In the genomic region with DNA sequence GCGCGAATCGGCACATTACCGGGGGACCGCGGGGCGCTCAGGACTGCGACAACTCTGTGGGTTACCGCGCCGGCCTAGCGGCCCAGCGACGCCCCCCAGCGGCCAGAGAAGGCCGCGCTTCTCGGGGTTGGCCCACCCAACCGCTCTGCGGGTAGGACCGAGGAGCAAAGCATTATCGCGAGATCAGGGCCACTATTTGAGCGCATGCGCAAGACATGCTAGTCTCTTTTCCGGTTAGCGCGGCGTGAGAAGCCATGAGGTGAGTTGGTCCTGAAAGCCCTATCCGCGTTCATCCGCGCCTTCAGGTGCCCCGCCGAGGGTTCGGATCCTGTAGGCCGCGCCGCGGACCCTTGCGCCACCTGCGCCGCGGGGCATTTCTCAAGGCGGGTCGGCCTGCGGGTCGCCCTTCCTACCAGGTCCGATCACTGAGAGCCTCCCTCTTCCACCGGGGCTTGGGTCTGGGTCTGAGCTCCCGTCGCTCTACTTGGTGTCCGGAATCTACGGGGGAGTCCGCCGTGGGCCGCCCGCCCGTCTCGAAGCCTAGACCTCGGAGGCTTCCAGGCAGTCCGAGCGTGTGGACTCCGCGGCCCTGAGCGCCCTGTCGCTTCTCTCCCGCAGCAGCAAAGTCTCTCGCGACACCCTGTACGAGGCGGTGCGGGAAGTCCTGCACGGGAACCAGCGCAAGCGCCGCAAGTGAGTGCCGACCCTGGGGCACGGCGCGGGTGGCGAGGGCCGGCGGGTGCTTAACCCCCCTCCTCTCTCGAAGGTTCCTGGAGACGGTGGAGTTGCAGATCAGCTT, we compare ENCODE assay signal across 1 cellular context.
TF ChIP-seq lines count a peak whose summit lies in the region.

Gene RPL10A, plus strand, starts transcription at position 221 of the 799 bp plus-strand sequence. Its CDS starts 34 bp downstream, at position 255.

TF ChIP-seq in K562, 482 proteins besides CTCF, POLR2A, EP300 and RAD21 (continued from another document and continues in another):
- peak; percentile 27; the same call in 1 of the 2 replicates for TF ChIP-seq ZNF592 (IDR thresholded peaks at IDR 0.05)
- TF ChIP-seq TBL1XR1 (IDR thresholded peaks at IDR 0.05; ENCODE audit: low read length in 2 of 2) = 0 out of 4 replicates have a peak, but pooled peaks of 1 of the 2 experiments have one; percentile 42
- TF ChIP-seq RBM14 (IDR thresholded peaks at IDR 0.05; ENCODE audit: borderline replicate concordance, insufficient read depth, low read depth, low read length) = peak; percentile 99
- TF ChIP-seq U2AF1 (optimal IDR thresholded peaks at IDR 0.05; ENCODE audit: low read depth, low read length) = peak; percentile 88
- TF ChIP-seq ZNF644 (tag; IDR thresholded peaks at IDR 0.05; ENCODE audit: low read depth) = no peak
- TF ChIP-seq JUN (IDR thresholded peaks at IDR 0.05; ENCODE audit: borderline replicate concordance, low read depth, low read length) = peak; percentile 56; the same call in 1 of the 2 replicates
- peak; percentile 73; the same call in 1 of the 2 replicates for TF ChIP-seq JUN (CRISPR knock-in tag; IDR thresholded peaks at IDR 0.05; ENCODE audit: borderline replicate concordance)
- TF ChIP-seq BCOR (IDR thresholded peaks at IDR 0.05) = peak; percentile 55; the same call in 1 of the 2 replicates
- peak; percentile 96 for TF ChIP-seq SREBF2 (CRISPR knock-in tag; IDR thresholded peaks at IDR 0.05)
- TF ChIP-seq, protein P1, sequence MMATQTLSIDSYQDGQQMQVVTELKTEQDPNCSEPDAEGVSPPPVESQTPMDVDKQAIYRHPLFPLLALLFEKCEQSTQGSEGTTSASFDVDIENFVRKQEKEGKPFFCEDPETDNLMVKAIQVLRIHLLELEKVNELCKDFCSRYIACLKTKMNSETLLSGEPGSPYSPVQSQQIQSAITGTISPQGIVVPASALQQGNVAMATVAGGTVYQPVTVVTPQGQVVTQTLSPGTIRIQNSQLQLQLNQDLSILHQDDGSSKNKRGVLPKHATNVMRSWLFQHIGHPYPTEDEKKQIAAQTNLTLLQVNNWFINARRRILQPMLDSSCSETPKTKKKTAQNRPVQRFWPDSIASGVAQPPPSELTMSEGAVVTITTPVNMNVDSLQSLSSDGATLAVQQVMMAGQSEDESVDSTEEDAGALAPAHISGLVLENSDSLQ (IDR thresholded peaks at IDR 0.05) = no peak
- TF ChIP-seq POLR2H (tag; IDR thresholded peaks at IDR 0.05; ENCODE audit: low read depth) = peak; percentile 97
- TF ChIP-seq SMAD3 (CRISPR knock-in tag; conservative IDR thresholded peaks at IDR 0.05) = 0 out of 2 replicates have a peak, but pooled peaks have one; percentile 35
- peak; percentile 59; the same call in 1 of the 2 replicates for TF ChIP-seq TOE1 (IDR thresholded peaks at IDR 0.05; ENCODE audit: borderline replicate concordance)
- TF ChIP-seq TOE1 (CRISPR knock-in tag; IDR thresholded peaks at IDR 0.05; ENCODE audit: borderline replicate concordance, low read depth) = no peak
- TF ChIP-seq, protein P2, sequence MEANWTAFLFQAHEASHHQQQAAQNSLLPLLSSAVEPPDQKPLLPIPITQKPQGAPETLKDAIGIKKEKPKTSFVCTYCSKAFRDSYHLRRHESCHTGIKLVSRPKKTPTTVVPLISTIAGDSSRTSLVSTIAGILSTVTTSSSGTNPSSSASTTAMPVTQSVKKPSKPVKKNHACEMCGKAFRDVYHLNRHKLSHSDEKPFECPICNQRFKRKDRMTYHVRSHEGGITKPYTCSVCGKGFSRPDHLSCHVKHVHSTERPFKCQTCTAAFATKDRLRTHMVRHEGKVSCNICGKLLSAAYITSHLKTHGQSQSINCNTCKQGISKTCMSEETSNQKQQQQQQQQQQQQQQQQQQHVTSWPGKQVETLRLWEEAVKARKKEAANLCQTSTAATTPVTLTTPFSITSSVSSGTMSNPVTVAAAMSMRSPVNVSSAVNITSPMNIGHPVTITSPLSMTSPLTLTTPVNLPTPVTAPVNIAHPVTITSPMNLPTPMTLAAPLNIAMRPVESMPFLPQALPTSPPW (CRISPR knock-in tag; IDR thresholded peaks at IDR 0.05) = peak; percentile 84
- TF ChIP-seq GTF2A2 (tag; IDR thresholded peaks at IDR 0.05) = peak; percentile 94
- peak; percentile 62 for TF ChIP-seq ZBTB40 (IDR thresholded peaks at IDR 0.05)
- TF ChIP-seq ZBTB40 (CRISPR knock-in tag; IDR thresholded peaks at IDR 0.05) = peak; percentile 53; the same call in 1 of the 2 replicates
- TF ChIP-seq SMAD2 (IDR thresholded peaks at IDR 0.05; ENCODE audit: low read depth, low read length) = no peak
- TF ChIP-seq FOXK1 (CRISPR knock-in tag; IDR thresholded peaks at IDR 0.05; ENCODE audit: borderline replicate concordance) = peak; percentile 23; the same call in 1 of the 2 replicates
- TF ChIP-seq ETV6 (IDR thresholded peaks at IDR 0.05; ENCODE audit: borderline replicate concordance in 1 of 2, low read depth in 2 of 2, low read length in 1 of 2) = peak in 1 of 2 experiments; percentile 55; a peak in 1 of 4 replicates
- TF ChIP-seq ETV6 (CRISPR knock-in tag; IDR thresholded peaks at IDR 0.05; ENCODE audit: borderline replicate concordance) = 0 out of 2 replicates have a peak, but pooled peaks have one; percentile 21
- TF ChIP-seq GABPA (tag; conservative IDR thresholded peaks at IDR 0.05; ENCODE audit: low read depth) = peak; percentile 80
- TF ChIP-seq E2F6 (IDR thresholded peaks at IDR 0.05; ENCODE audit: borderline replicate concordance in 1 of 2, extremely low read depth in 1 of 2, insufficient read depth in 1 of 2, insufficient read length in 1 of 2, low read depth in 1 of 2, low read length in 1 of 2, poor library complexity in 1 of 2, severe bottlenecking in 1 of 2) = peak; percentile 77 to 88
- peak; percentile 60; the same call in 1 of the 2 replicates for TF ChIP-seq ELF4 (CRISPR knock-in tag; IDR thresholded peaks at IDR 0.05)
- TF ChIP-seq, protein P3, sequence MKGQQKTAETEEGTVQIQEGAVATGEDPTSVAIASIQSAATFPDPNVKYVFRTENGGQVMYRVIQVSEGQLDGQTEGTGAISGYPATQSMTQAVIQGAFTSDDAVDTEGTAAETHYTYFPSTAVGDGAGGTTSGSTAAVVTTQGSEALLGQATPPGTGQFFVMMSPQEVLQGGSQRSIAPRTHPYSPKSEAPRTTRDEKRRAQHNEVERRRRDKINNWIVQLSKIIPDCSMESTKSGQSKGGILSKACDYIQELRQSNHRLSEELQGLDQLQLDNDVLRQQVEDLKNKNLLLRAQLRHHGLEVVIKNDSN (CRISPR knock-in tag; IDR thresholded peaks at IDR 0.05) = peak; percentile 6; the same call in 1 of the 2 replicates
- peak; percentile 82 for TF ChIP-seq FIP1L1 (IDR thresholded peaks at IDR 0.05; ENCODE audit: low read depth, low read length, poor library complexity, severe bottlenecking)
- peak; percentile 97 for TF ChIP-seq RBFOX2 (IDR thresholded peaks at IDR 0.05; ENCODE audit: low read depth, low read length)
- TF ChIP-seq POLR3A (IDR thresholded peaks at IDR 0.05; ENCODE audit: borderline replicate concordance, extremely low read depth, insufficient read depth, insufficient read length) = no peak
- no peak for TF ChIP-seq CHCHD3 (CRISPR knock-in tag; IDR thresholded peaks at IDR 0.05)
- peak; percentile 93 for TF ChIP-seq NEUROD1 (IDR thresholded peaks at IDR 0.05; ENCODE audit: borderline replicate concordance, low read depth, low read length, partially characterized antibody)
- peak; percentile 76 for TF ChIP-seq STAG1 (CRISPR knock-in tag; IDR thresholded peaks at IDR 0.05; ENCODE audit: borderline replicate concordance)
- peak; percentile 100 for TF ChIP-seq CHD2 (IDR thresholded peaks at IDR 0.05; ENCODE audit: low read depth, low read length)
